17 cellular contexts compared by ENCODE assay signal in the genomic region with DNA sequence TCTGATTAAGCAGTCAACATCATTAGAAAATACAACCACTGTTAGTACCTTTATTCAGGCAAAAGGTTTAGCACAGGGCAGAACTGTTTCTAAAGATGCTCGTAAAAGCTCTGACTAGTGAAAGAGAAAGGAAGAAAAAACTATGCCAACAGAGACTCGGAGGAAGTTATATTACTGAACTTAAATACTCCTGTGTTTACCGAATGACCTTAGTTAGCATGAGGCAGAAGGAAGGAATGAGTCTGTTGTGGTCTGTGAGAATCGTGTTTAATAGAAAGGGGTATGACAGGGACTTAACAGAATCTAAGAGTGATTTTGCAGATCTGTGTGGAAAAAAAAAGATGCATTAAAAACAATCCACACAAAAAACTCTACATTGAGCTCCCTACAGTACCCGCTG.
DNase-seq lines count a peak whose midpoint lies in the region; ATAC-seq, FAIRE-seq and TF ChIP-seq lines count a peak whose summit lies in the region.
"Had no signal": no experiment of that assay in that cellular context is flagged by ENCODE, and none has a peak within 500 bp of the region (broad histone marks: within the 10 kb centered on the region; RNA-seq: fewer than 3 reads in every experiment).

No MANE protein-coding gene starts in this region.

- intact Hi-C loops in colonic mucosa (cut with DNase I) (no loop called here), kidney (cut with DNase I) (no loop called here)

- peaks cover 3% of the 10 kb centered on the region for H3K4me1 ChIP-seq in colonic mucosa
- peaks cover 3 to 5% of the 10 kb centered on the region in 2 donors for H3K4me1 ChIP-seq in kidney (ENCODE audit: control insufficient read depth in 1 of 2, insufficient read depth in 1 of 2, low read depth in 1 of 2, low read length in 2 of 2)
- H3K4me1 ChIP-seq: HAP-1 had no signal

- H3K27ac ChIP-seq in colonic mucosa (peak overlapping the region; percentile 31), kidney (ENCODE audit: low read depth in 2 of 2, low read length in 2 of 2) (peak overlapping the region in 1 of 2 donors; percentile 41)

- H3K27ac Mint-ChIP-seq in osteocyte (ENCODE audit: unreplicated experiment), result peak overlapping the region; percentile 58

- H3K36me3 Mint-ChIP-seq in osteocyte (ENCODE audit: unreplicated experiment), result no peaks in the 10 kb centered on the region

- TF ChIP-seq CTCF in colonic mucosa (IDR thresholded peaks at IDR 0.05) (no peak), osteocyte (IDR thresholded peaks at IDR 0.05) (no peak), kidney (IDR thresholded peaks at IDR 0.05; ENCODE audit: borderline replicate concordance, extremely low read depth, insufficient read depth) (no peak)

- ATAC-seq in HG03432 (IDR thresholded peaks at IDR 0.05; ENCODE audit: unreplicated experiment), result peak; percentile 52
- ATAC-seq: left lung had no signal

- H3K4me3 ChIP-seq in colonic mucosa, result no peak overlapping the region
- H3K4me3 ChIP-seq in kidney (ENCODE audit: low read length in 2 of 2), result no peak overlapping the region
- H3K4me3 ChIP-seq: HAP-1, left lung had no signal

- no peaks in the 10 kb centered on the region for H3K36me3 ChIP-seq in colonic mucosa
- H3K36me3 ChIP-seq in kidney (ENCODE audit: control insufficient read depth in 1 of 2, insufficient read depth in 2 of 2, low read length in 2 of 2), result no peaks in the 10 kb centered on the region
- H3K36me3 ChIP-seq: HAP-1, left lung had no signal

- peaks cover 57% of the 10 kb centered on the region for H3K4me1 Mint-ChIP-seq in osteocyte (ENCODE audit: unreplicated experiment)

- no peaks in the 10 kb centered on the region for H3K27me3 Mint-ChIP-seq in osteocyte (ENCODE audit: unreplicated experiment)

- H3K9me3 Mint-ChIP-seq in osteocyte (ENCODE audit: unreplicated experiment), result no peaks in the 10 kb centered on the region

- DNase-seq in AG08396 (ENCODE audit: low spot score), result peak; percentile 38
- no peak for DNase-seq in colonic mucosa
- DNase-seq in osteocyte (ENCODE audit: extremely low spot score, unreplicated experiment), result no peak
- DNase-seq in NCI-H526 treated with DMSO at 0.1 percent for 48 hours (lab: John Stamatoyannopoulos, UW), result no peak
- DNase-seq in kidney, result no peak
- no peak for DNase-seq in NCI-H1930 (lab: John Stamatoyannopoulos, UW)
- no peak for DNase-seq in NCI-H146 (lab: John Stamatoyannopoulos, UW)
- DNase-seq: activated CD8-positive, alpha-beta memory T cell treated with anti-CD3 and anti-CD28 coated beads for 24 hours; activated naive CD4-positive, alpha-beta T cell; cortex of kidney; DND-41; left lung; NCI-H526; nucleus accumbens; T-helper 9 cell had no signal

- no peaks in the 10 kb centered on the region for H3K27me3 ChIP-seq in colonic mucosa
- H3K27me3 ChIP-seq: left lung had no signal

- H3K9ac ChIP-seq in colonic mucosa (ENCODE audit: low read depth in 2 of 2, low read length in 2 of 2), result no peak overlapping the region
- H3K9ac ChIP-seq in kidney (ENCODE audit: low read length in 2 of 2), result no peak overlapping the region

- no peak overlapping the region for H3K4me3 Mint-ChIP-seq in osteocyte (ENCODE audit: unreplicated experiment)

- no peak for FAIRE-seq in kidney (lab: Jason Lieb, UNC)

- H3K9me3 ChIP-seq in colonic mucosa (no peaks in the 10 kb centered on the region), kidney (ENCODE audit: control insufficient read depth in 1 of 2, low read length in 2 of 2) (no peaks in the 10 kb centered on the region)
- H3K9me3 ChIP-seq: HAP-1, left lung had no signal
